In the genomic region with DNA sequence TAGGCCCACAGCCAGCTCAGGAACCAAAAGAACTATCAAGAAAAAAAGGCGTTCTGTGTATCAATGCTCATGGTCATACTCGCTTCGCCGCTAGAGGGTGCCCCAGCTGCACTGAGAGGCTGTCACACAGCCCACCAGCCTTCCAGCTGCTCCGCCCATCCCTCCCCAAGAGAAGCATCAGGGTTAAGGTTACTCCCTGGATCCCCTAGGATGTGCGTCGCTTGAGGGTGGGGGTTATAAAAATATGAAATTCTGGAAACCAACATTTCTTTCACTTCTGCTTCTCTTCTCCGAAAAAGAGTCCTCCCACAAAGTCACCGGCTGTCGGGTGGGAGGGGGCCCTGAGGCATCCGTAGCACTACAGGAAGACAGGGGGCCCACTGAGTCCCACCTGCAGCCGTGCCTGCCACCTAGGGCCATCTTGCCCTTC, we compare ENCODE assay signal across 1 cellular context.
TF ChIP-seq lines count a peak whose summit lies in the region.

No MANE protein-coding gene starts in this region.

TF ChIP-seq in HEK293, 187 proteins besides CTCF, POLR2A, EP300 and RAD21 (continued from another document and continues in another):
- peak; percentile 52; the same call in 1 of the 2 replicates for TF ChIP-seq KLF10 (tag by site-specific recombination; IDR thresholded peaks at IDR 0.05)
- TF ChIP-seq KLF9 (tag by site-specific recombination; IDR thresholded peaks at IDR 0.05; ENCODE audit: low read depth) = 0 out of 2 replicates have a peak, but pooled peaks have one; percentile 48
- no peak for TF ChIP-seq ZSCAN16 (tag by site-specific recombination; IDR thresholded peaks at IDR 0.05)
- no peak for TF ChIP-seq ZNF560 (tag by site-specific recombination; IDR thresholded peaks at IDR 0.05; ENCODE audit: borderline replicate concordance)
- no peak for TF ChIP-seq TCF7L2 (IDR thresholded peaks at IDR 0.05; ENCODE audit: borderline replicate concordance, low read depth, low read length)
- TF ChIP-seq, protein P1, sequence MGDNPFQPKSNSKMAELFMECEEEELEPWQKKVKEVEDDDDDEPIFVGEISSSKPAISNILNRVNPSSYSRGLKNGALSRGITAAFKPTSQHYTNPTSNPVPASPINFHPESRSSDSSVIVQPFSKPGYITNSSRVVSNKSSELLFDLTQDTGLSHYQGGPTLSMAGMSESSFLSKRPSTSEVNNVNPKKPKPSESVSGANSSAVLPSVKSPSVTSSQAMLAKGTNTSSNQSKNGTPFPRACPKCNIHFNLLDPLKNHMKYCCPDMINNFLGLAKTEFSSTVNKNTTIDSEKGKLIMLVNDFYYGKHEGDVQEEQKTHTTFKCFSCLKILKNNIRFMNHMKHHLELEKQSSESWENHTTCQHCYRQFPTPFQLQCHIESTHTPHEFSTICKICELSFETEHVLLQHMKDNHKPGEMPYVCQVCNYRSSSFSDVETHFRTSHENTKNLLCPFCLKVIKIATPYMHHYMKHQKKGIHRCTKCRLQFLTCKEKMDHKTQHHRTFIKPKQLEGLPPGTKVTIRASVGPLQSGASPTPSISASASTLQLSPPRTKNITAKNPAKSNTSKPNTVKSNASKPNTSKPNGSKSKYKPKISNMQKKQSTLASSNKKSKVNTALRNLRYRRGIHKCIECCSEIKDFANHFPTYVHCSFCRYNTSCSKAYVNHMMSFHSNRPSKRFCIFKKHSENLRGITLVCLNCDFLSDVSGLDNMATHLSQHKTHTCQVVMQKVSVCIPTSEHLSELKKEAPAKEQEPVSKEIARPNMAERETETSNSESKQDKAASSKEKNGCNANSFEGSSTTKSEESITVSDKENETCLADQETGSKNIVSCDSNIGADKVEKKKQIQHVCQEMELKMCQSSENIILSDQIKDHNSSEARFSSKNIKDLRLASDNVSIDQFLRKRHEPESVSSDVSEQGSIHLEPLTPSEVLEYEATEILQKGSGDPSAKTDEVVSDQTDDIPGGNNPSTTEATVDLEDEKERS (tag by site-specific recombination; IDR thresholded peaks at IDR 0.05) = no peak
- no peak for TF ChIP-seq ZNF792 (tag by site-specific recombination; IDR thresholded peaks at IDR 0.05)
- TF ChIP-seq ZBTB8A (tag by site-specific recombination; IDR thresholded peaks at IDR 0.05) = peak; percentile 43
- TF ChIP-seq WT1 (tag by site-specific recombination; IDR thresholded peaks at IDR 0.05) = 0 out of 2 replicates have a peak, but pooled peaks have one; percentile 53
- TF ChIP-seq RBAK (tag by site-specific recombination; IDR thresholded peaks at IDR 0.05) = no peak
- 0 out of 2 replicates have a peak, but pooled peaks have one; percentile 40 for TF ChIP-seq ZNF2 (tag by site-specific recombination; IDR thresholded peaks at IDR 0.05)
- no peak for TF ChIP-seq BCL11B (tag by site-specific recombination; IDR thresholded peaks at IDR 0.05; ENCODE audit: low read depth)
- TF ChIP-seq BCL11A (tag by site-specific recombination; IDR thresholded peaks at IDR 0.05; ENCODE audit: low read depth) = no peak
- no peak for TF ChIP-seq ZNF837 (tag by site-specific recombination; IDR thresholded peaks at IDR 0.05)
- no peak for TF ChIP-seq ZNF274 (IDR thresholded peaks at IDR 0.05; ENCODE audit: low read length)
- TF ChIP-seq ZNF274 (tag by site-specific recombination; IDR thresholded peaks at IDR 0.05; ENCODE audit: borderline replicate concordance) = no peak
- no peak for TF ChIP-seq ZNF132 (tag by site-specific recombination; IDR thresholded peaks at IDR 0.05; ENCODE audit: borderline replicate concordance)
- TF ChIP-seq ZFHX2 (tag by site-specific recombination; conservative IDR thresholded peaks at IDR 0.05) = no peak
- TF ChIP-seq KLF7 (tag by site-specific recombination; IDR thresholded peaks at IDR 0.05; ENCODE audit: borderline replicate concordance) = peak; percentile 78; the same call in 1 of the 2 replicates
- TF ChIP-seq ZBTB7A (tag by site-specific recombination; IDR thresholded peaks at IDR 0.05; ENCODE audit: low read depth) = no peak; the same call in 1 of the 2 replicates
- no peak for TF ChIP-seq MYNN (tag by site-specific recombination; IDR thresholded peaks at IDR 0.05; ENCODE audit: borderline replicate concordance)
- no peak for TF ChIP-seq ZNF777 (tag by site-specific recombination; IDR thresholded peaks at IDR 0.05; ENCODE audit: borderline replicate concordance)
- no peak for TF ChIP-seq ZNF561 (tag by site-specific recombination; IDR thresholded peaks at IDR 0.05; ENCODE audit: borderline replicate concordance)
- TF ChIP-seq SP2 (tag by site-specific recombination; IDR thresholded peaks at IDR 0.05) = no peak
- TF ChIP-seq ZSCAN30 (tag by site-specific recombination; IDR thresholded peaks at IDR 0.05) = peak; percentile 18; the same call in 1 of the 2 replicates
- TF ChIP-seq, protein P2, sequence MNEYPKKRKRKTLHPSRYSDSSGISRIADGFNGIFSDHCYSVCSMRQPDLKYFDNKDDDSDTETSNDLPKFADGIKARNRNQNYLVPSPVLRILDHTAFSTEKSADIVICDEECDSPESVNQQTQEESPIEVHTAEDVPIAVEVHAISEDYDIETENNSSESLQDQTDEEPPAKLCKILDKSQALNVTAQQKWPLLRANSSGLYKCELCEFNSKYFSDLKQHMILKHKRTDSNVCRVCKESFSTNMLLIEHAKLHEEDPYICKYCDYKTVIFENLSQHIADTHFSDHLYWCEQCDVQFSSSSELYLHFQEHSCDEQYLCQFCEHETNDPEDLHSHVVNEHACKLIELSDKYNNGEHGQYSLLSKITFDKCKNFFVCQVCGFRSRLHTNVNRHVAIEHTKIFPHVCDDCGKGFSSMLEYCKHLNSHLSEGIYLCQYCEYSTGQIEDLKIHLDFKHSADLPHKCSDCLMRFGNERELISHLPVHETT (tag by site-specific recombination; IDR thresholded peaks at IDR 0.05) = no peak
- TF ChIP-seq ZNF768 (tag by site-specific recombination; IDR thresholded peaks at IDR 0.05) = 0 out of 2 replicates have a peak, but pooled peaks have one; percentile 8
- TF ChIP-seq ZIC2 (tag by site-specific recombination; IDR thresholded peaks at IDR 0.05) = 0 out of 2 replicates have a peak, but pooled peaks have one; percentile 23
- TF ChIP-seq, protein P3, sequence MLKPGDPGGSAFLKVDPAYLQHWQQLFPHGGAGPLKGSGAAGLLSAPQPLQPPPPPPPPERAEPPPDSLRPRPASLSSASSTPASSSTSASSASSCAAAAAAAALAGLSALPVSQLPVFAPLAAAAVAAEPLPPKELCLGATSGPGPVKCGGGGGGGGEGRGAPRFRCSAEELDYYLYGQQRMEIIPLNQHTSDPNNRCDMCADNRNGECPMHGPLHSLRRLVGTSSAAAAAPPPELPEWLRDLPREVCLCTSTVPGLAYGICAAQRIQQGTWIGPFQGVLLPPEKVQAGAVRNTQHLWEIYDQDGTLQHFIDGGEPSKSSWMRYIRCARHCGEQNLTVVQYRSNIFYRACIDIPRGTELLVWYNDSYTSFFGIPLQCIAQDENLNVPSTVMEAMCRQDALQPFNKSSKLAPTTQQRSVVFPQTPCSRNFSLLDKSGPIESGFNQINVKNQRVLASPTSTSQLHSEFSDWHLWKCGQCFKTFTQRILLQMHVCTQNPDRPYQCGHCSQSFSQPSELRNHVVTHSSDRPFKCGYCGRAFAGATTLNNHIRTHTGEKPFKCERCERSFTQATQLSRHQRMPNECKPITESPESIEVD (tag by site-specific recombination; IDR thresholded peaks at IDR 0.05) = no peak
- TF ChIP-seq SCRT1 (tag by site-specific recombination; IDR thresholded peaks at IDR 0.05; ENCODE audit: borderline replicate concordance) = no peak
- peak; percentile 41; the same call in 1 of the 2 replicates for TF ChIP-seq SP3 (tag by site-specific recombination; IDR thresholded peaks at IDR 0.05)
- TF ChIP-seq, protein P4, sequence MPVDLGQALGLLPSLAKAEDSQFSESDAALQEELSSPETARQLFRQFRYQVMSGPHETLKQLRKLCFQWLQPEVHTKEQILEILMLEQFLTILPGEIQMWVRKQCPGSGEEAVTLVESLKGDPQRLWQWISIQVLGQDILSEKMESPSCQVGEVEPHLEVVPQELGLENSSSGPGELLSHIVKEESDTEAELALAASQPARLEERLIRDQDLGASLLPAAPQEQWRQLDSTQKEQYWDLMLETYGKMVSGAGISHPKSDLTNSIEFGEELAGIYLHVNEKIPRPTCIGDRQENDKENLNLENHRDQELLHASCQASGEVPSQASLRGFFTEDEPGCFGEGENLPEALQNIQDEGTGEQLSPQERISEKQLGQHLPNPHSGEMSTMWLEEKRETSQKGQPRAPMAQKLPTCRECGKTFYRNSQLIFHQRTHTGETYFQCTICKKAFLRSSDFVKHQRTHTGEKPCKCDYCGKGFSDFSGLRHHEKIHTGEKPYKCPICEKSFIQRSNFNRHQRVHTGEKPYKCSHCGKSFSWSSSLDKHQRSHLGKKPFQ (tag by site-specific recombination; IDR thresholded peaks at IDR 0.05) = no peak
- peak; percentile 39; the same call in 1 of the 2 replicates for TF ChIP-seq ZBTB48 (tag by site-specific recombination; IDR thresholded peaks at IDR 0.05)
- TF ChIP-seq MZF1 (tag by site-specific recombination; IDR thresholded peaks at IDR 0.05; ENCODE audit: borderline replicate concordance) = no peak; the same call in 1 of the 2 replicates
- TF ChIP-seq ZNF157 (tag by site-specific recombination; IDR thresholded peaks at IDR 0.05) = no peak
- TF ChIP-seq, protein P5, sequence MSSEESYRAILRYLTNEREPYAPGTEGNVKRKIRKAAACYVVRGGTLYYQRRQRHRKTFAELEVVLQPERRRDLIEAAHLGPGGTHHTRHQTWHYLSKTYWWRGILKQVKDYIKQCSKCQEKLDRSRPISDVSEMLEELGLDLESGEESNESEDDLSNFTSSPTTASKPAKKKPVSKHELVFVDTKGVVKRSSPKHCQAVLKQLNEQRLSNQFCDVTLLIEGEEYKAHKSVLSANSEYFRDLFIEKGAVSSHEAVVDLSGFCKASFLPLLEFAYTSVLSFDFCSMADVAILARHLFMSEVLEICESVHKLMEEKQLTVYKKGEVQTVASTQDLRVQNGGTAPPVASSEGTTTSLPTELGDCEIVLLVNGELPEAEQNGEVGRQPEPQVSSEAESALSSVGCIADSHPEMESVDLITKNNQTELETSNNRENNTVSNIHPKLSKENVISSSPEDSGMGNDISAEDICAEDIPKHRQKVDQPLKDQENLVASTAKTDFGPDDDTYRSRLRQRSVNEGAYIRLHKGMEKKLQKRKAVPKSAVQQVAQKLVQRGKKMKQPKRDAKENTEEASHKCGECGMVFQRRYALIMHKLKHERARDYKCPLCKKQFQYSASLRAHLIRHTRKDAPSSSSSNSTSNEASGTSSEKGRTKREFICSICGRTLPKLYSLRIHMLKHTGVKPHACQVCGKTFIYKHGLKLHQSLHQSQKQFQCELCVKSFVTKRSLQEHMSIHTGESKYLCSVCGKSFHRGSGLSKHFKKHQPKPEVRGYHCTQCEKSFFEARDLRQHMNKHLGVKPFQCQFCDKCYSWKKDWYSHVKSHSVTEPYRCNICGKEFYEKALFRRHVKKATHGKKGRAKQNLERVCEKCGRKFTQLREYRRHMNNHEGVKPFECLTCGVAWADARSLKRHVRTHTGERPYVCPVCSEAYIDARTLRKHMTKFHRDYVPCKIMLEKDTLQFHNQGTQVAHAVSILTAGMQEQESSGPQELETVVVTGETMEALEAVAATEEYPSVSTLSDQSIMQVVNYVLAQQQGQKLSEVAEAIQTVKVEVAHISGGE (tag by site-specific recombination; conservative IDR thresholded peaks at IDR 0.05; ENCODE audit: low read depth) = no peak
- peak; percentile 38; the same call in 1 of the 2 replicates for TF ChIP-seq TRIM28 (IDR thresholded peaks at IDR 0.05; ENCODE audit: borderline replicate concordance, low read length)
- TF ChIP-seq ZNF433 (tag by site-specific recombination; IDR thresholded peaks at IDR 0.05; ENCODE audit: low read depth) = no peak
- TF ChIP-seq, protein P6, sequence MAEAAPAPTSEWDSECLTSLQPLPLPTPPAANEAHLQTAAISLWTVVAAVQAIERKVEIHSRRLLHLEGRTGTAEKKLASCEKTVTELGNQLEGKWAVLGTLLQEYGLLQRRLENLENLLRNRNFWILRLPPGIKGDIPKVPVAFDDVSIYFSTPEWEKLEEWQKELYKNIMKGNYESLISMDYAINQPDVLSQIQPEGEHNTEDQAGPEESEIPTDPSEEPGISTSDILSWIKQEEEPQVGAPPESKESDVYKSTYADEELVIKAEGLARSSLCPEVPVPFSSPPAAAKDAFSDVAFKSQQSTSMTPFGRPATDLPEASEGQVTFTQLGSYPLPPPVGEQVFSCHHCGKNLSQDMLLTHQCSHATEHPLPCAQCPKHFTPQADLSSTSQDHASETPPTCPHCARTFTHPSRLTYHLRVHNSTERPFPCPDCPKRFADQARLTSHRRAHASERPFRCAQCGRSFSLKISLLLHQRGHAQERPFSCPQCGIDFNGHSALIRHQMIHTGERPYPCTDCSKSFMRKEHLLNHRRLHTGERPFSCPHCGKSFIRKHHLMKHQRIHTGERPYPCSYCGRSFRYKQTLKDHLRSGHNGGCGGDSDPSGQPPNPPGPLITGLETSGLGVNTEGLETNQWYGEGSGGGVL (tag by site-specific recombination; IDR thresholded peaks at IDR 0.05) = no peak
- TF ChIP-seq YY1 (tag by site-specific recombination; IDR thresholded peaks at IDR 0.05) = no peak
- no peak for TF ChIP-seq ZBTB1 (tag by site-specific recombination; IDR thresholded peaks at IDR 0.05)
- TF ChIP-seq ZNF670 (tag by site-specific recombination; IDR thresholded peaks at IDR 0.05; ENCODE audit: low read depth) = no peak
- TF ChIP-seq ZNF140 (tag by site-specific recombination; IDR thresholded peaks at IDR 0.05) = no peak
- TF ChIP-seq, protein P7, sequence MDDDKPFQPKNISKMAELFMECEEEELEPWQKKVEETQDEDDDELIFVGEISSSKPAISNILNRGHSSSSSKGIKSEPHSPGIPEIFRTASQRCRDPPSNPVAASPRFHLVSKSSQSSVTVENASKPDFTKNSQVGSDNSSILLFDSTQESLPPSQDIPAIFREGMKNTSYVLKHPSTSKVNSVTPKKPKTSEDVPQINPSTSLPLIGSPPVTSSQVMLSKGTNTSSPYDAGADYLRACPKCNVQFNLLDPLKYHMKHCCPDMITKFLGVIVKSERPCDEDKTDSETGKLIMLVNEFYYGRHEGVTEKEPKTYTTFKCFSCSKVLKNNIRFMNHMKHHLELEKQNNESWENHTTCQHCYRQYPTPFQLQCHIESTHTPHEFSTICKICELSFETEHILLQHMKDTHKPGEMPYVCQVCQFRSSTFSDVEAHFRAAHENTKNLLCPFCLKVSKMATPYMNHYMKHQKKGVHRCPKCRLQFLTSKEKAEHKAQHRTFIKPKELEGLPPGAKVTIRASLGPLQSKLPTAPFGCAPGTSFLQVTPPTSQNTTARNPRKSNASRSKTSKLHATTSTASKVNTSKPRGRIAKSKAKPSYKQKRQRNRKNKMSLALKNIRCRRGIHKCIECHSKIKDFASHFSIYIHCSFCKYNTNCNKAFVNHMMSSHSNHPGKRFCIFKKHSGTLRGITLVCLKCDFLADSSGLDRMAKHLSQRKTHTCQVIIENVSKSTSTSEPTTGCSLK (tag by site-specific recombination; IDR thresholded peaks at IDR 0.05) = no peak
- no peak for TF ChIP-seq ZNF623 (tag by site-specific recombination; IDR thresholded peaks at IDR 0.05)
- no peak for TF ChIP-seq OVOL3 (tag by site-specific recombination; IDR thresholded peaks at IDR 0.05)
- TF ChIP-seq ZNF302 (tag by site-specific recombination; IDR thresholded peaks at IDR 0.05; ENCODE audit: low read depth) = no peak
- peak; percentile 25; the same call in 1 of the 2 replicates for TF ChIP-seq ZNF501 (tag by site-specific recombination; IDR thresholded peaks at IDR 0.05)
- no peak for TF ChIP-seq ZNF214 (tag by site-specific recombination; IDR thresholded peaks at IDR 0.05; ENCODE audit: borderline replicate concordance)
- TF ChIP-seq ZNF133 (tag by site-specific recombination; IDR thresholded peaks at IDR 0.05) = no peak
